1 cellular context compared by ENCODE assay signal in the genomic region with DNA sequence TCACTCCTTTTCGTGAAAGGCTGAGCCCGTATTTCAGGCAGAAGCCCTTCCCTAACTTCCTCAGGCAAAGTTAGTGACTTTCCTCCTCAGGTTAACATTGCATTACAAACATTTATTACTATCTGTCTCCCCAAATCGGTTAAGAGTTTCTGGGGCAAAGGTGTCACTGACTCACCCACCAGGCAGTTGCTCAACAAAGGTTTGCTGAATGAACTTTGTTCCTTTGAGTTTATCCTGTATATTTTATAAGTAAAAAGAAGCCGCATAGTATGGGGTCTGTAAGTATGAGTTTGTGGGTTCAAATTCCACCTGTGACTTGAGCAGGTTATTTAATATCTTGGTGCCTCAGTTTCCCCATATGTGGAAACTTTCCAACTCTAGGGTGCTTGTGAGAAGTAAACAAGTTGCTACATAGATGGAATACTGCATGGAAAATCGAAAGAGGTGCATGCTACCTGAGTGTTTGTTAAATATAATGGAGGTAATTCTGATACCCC.
TF ChIP-seq lines count a peak whose summit lies in the region.

No MANE protein-coding gene starts in this region.

TF ChIP-seq in HepG2, 621 proteins besides CTCF, POLR2A, EP300 and RAD21 (continued from another document and continues in another):
- TF ChIP-seq, protein P1, sequence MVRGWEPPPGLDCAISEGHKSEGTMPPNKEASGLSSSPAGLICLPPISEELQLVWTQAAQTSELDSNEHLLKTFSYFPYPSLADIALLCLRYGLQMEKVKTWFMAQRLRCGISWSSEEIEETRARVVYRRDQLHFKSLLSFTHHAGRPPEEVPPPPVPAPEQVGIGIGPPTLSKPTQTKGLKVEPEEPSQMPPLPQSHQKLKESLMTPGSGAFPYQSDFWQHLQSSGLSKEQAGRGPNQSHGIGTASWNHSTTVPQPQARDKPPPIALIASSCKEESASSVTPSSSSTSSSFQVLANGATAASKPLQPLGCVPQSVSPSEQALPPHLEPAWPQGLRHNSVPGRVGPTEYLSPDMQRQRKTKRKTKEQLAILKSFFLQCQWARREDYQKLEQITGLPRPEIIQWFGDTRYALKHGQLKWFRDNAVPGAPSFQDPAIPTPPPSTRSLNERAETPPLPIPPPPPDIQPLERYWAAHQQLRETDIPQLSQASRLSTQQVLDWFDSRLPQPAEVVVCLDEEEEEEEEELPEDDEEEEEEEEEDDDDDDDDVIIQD (CRISPR knock-in tag; IDR thresholded peaks at IDR 0.05; ENCODE audit: low read depth), result peak; percentile 85; the same call in 1 of the 2 replicates
- TF ChIP-seq ADNP (CRISPR knock-in tag; IDR thresholded peaks at IDR 0.05), result no peak
- TF ChIP-seq ZNF777 (CRISPR knock-in tag; IDR thresholded peaks at IDR 0.05), result no peak
- TF ChIP-seq NFKB2 (CRISPR knock-in tag; IDR thresholded peaks at IDR 0.05; ENCODE audit: borderline replicate concordance), result no peak
- TF ChIP-seq, protein P2, sequence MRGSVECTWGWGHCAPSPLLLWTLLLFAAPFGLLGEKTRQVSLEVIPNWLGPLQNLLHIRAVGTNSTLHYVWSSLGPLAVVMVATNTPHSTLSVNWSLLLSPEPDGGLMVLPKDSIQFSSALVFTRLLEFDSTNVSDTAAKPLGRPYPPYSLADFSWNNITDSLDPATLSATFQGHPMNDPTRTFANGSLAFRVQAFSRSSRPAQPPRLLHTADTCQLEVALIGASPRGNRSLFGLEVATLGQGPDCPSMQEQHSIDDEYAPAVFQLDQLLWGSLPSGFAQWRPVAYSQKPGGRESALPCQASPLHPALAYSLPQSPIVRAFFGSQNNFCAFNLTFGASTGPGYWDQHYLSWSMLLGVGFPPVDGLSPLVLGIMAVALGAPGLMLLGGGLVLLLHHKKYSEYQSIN (CRISPR knock-in tag; IDR thresholded peaks at IDR 0.05; ENCODE audit: borderline replicate concordance), result no peak
- 0 out of 2 replicates have a peak, but pooled peaks have one; percentile 21 for TF ChIP-seq ZNF24 (IDR thresholded peaks at IDR 0.05)
- TF ChIP-seq ZNF333 (CRISPR knock-in tag; IDR thresholded peaks at IDR 0.05; ENCODE audit: borderline replicate concordance), result no peak
- TF ChIP-seq NFE2 (CRISPR knock-in tag; IDR thresholded peaks at IDR 0.05), result no peak
- TF ChIP-seq, protein P3, sequence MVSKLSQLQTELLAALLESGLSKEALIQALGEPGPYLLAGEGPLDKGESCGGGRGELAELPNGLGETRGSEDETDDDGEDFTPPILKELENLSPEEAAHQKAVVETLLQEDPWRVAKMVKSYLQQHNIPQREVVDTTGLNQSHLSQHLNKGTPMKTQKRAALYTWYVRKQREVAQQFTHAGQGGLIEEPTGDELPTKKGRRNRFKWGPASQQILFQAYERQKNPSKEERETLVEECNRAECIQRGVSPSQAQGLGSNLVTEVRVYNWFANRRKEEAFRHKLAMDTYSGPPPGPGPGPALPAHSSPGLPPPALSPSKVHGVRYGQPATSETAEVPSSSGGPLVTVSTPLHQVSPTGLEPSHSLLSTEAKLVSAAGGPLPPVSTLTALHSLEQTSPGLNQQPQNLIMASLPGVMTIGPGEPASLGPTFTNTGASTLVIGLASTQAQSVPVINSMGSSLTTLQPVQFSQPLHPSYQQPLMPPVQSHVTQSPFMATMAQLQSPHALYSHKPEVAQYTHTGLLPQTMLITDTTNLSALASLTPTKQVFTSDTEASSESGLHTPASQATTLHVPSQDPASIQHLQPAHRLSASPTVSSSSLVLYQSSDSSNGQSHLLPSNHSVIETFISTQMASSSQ (IDR thresholded peaks at IDR 0.05; ENCODE audit: low read depth), result no peak
- TF ChIP-seq, protein P3 (CRISPR knock-in tag; IDR thresholded peaks at IDR 0.05; ENCODE audit: borderline replicate concordance), result no peak
- no peak for TF ChIP-seq NAIF1 (CRISPR knock-in tag; IDR thresholded peaks at IDR 0.05; ENCODE audit: borderline replicate concordance)
- TF ChIP-seq, protein P4, sequence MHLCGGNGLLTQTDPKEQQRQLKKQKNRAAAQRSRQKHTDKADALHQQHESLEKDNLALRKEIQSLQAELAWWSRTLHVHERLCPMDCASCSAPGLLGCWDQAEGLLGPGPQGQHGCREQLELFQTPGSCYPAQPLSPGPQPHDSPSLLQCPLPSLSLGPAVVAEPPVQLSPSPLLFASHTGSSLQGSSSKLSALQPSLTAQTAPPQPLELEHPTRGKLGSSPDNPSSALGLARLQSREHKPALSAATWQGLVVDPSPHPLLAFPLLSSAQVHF (CRISPR knock-in tag; IDR thresholded peaks at IDR 0.05), result no peak
- no peak for TF ChIP-seq ZSCAN9 (CRISPR knock-in tag; IDR thresholded peaks at IDR 0.05; ENCODE audit: borderline replicate concordance)
- no peak for TF ChIP-seq ZNF10 (CRISPR knock-in tag; IDR thresholded peaks at IDR 0.05; ENCODE audit: borderline replicate concordance, low read depth)
- TF ChIP-seq SOX6 (IDR thresholded peaks at IDR 0.05), result no peak
- TF ChIP-seq SOX6 (CRISPR knock-in tag; IDR thresholded peaks at IDR 0.05), result peak; percentile 75
- TF ChIP-seq ZNF501 (CRISPR knock-in tag; IDR thresholded peaks at IDR 0.05), result no peak
- TF ChIP-seq, protein P5, sequence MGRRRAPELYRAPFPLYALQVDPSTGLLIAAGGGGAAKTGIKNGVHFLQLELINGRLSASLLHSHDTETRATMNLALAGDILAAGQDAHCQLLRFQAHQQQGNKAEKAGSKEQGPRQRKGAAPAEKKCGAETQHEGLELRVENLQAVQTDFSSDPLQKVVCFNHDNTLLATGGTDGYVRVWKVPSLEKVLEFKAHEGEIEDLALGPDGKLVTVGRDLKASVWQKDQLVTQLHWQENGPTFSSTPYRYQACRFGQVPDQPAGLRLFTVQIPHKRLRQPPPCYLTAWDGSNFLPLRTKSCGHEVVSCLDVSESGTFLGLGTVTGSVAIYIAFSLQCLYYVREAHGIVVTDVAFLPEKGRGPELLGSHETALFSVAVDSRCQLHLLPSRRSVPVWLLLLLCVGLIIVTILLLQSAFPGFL (CRISPR knock-in tag; IDR thresholded peaks at IDR 0.05), result no peak
- no peak for TF ChIP-seq HOXA3 (CRISPR knock-in tag; IDR thresholded peaks at IDR 0.05)
- no peak for TF ChIP-seq TCF12 (IDR thresholded peaks at IDR 0.05)
- no peak for TF ChIP-seq TCF12 (CRISPR knock-in tag; IDR thresholded peaks at IDR 0.05)
- no peak for TF ChIP-seq STAG1 (CRISPR knock-in tag; IDR thresholded peaks at IDR 0.05)
- TF ChIP-seq FIP1L1 (IDR thresholded peaks at IDR 0.05; ENCODE audit: borderline replicate concordance, insufficient read depth, low read depth, low read length), result no peak
- no peak for TF ChIP-seq SIX4 (CRISPR knock-in tag; IDR thresholded peaks at IDR 0.05)
- no peak for TF ChIP-seq NONO (IDR thresholded peaks at IDR 0.05)
- TF ChIP-seq NONO (CRISPR knock-in tag; conservative IDR thresholded peaks at IDR 0.05), result no peak
- TF ChIP-seq, protein P6, sequence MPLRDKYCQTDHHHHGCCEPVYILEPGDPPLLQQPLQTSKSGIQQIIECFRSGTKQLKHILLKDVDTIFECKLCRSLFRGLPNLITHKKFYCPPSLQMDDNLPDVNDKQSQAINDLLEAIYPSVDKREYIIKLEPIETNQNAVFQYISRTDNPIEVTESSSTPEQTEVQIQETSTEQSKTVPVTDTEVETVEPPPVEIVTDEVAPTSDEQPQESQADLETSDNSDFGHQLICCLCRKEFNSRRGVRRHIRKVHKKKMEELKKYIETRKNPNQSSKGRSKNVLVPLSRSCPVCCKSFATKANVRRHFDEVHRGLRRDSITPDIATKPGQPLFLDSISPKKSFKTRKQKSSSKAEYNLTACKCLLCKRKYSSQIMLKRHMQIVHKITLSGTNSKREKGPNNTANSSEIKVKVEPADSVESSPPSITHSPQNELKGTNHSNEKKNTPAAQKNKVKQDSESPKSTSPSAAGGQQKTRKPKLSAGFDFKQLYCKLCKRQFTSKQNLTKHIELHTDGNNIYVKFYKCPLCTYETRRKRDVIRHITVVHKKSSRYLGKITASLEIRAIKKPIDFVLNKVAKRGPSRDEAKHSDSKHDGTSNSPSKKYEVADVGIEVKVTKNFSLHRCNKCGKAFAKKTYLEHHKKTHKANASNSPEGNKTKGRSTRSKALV (CRISPR knock-in tag; IDR thresholded peaks at IDR 0.05), result no peak
- TF ChIP-seq, protein P7, sequence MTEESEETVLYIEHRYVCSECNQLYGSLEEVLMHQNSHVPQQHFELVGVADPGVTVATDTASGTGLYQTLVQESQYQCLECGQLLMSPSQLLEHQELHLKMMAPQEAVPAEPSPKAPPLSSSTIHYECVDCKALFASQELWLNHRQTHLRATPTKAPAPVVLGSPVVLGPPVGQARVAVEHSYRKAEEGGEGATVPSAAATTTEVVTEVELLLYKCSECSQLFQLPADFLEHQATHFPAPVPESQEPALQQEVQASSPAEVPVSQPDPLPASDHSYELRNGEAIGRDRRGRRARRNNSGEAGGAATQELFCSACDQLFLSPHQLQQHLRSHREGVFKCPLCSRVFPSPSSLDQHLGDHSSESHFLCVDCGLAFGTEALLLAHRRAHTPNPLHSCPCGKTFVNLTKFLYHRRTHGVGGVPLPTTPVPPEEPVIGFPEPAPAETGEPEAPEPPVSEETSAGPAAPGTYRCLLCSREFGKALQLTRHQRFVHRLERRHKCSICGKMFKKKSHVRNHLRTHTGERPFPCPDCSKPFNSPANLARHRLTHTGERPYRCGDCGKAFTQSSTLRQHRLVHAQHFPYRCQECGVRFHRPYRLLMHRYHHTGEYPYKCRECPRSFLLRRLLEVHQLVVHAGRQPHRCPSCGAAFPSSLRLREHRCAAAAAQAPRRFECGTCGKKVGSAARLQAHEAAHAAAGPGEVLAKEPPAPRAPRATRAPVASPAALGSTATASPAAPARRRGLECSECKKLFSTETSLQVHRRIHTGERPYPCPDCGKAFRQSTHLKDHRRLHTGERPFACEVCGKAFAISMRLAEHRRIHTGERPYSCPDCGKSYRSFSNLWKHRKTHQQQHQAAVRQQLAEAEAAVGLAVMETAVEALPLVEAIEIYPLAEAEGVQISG (CRISPR knock-in tag; IDR thresholded peaks at IDR 0.05), result no peak
- no peak for TF ChIP-seq DMAP1 (CRISPR knock-in tag; IDR thresholded peaks at IDR 0.05)
- no peak for TF ChIP-seq ZNF30 (CRISPR knock-in tag; IDR thresholded peaks at IDR 0.05)
- TF ChIP-seq TOPORS (CRISPR knock-in tag; IDR thresholded peaks at IDR 0.05), result no peak
- TF ChIP-seq PHF21A (CRISPR knock-in tag; IDR thresholded peaks at IDR 0.05), result peak; percentile 43; the same call in 1 of the 2 replicates
- TF ChIP-seq, protein P8, sequence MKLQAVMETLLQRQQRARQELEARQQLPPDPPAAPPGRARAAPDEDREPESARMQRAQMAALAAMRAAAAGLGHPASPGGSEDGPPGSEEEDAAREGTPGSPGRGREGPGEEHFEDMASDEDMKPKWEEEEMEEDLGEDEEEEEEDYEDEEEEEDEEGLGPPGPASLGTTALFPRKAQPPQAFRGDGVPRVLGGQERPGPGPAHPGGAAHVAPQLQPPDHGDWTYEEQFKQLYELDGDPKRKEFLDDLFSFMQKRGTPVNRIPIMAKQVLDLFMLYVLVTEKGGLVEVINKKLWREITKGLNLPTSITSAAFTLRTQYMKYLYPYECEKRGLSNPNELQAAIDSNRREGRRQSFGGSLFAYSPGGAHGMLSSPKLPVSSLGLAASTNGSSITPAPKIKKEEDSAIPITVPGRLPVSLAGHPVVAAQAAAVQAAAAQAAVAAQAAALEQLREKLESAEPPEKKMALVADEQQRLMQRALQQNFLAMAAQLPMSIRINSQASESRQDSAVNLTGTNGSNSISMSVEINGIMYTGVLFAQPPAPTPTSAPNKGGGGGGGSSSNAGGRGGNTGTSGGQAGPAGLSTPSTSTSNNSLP (IDR thresholded peaks at IDR 0.05; ENCODE audit: low read depth, low read length), result peak; percentile 69
- TF ChIP-seq SP4 (CRISPR knock-in tag; IDR thresholded peaks at IDR 0.05), result no peak
- TF ChIP-seq ZNF766 (CRISPR knock-in tag; IDR thresholded peaks at IDR 0.05; ENCODE audit: borderline replicate concordance), result no peak
- TF ChIP-seq, protein P9, sequence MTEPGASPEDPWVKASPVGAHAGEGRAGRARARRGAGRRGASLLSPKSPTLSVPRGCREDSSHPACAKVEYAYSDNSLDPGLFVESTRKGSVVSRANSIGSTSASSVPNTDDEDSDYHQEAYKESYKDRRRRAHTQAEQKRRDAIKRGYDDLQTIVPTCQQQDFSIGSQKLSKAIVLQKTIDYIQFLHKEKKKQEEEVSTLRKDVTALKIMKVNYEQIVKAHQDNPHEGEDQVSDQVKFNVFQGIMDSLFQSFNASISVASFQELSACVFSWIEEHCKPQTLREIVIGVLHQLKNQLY (CRISPR knock-in tag; IDR thresholded peaks at IDR 0.05), result no peak
- TF ChIP-seq FOXK2 (IDR thresholded peaks at IDR 0.05), result no peak
- no peak for TF ChIP-seq ZBTB38 (CRISPR knock-in tag; IDR thresholded peaks at IDR 0.05)
- no peak for TF ChIP-seq ZNF605 (CRISPR knock-in tag; IDR thresholded peaks at IDR 0.05)
- TF ChIP-seq CCAR2 (optimal IDR thresholded peaks at IDR 0.05; ENCODE audit: low read depth, low read length), result no peak
- no peak; the same call in 1 of the 2 replicates for TF ChIP-seq NCOA2 (CRISPR knock-in tag; IDR thresholded peaks at IDR 0.05)
- TF ChIP-seq, protein P10, sequence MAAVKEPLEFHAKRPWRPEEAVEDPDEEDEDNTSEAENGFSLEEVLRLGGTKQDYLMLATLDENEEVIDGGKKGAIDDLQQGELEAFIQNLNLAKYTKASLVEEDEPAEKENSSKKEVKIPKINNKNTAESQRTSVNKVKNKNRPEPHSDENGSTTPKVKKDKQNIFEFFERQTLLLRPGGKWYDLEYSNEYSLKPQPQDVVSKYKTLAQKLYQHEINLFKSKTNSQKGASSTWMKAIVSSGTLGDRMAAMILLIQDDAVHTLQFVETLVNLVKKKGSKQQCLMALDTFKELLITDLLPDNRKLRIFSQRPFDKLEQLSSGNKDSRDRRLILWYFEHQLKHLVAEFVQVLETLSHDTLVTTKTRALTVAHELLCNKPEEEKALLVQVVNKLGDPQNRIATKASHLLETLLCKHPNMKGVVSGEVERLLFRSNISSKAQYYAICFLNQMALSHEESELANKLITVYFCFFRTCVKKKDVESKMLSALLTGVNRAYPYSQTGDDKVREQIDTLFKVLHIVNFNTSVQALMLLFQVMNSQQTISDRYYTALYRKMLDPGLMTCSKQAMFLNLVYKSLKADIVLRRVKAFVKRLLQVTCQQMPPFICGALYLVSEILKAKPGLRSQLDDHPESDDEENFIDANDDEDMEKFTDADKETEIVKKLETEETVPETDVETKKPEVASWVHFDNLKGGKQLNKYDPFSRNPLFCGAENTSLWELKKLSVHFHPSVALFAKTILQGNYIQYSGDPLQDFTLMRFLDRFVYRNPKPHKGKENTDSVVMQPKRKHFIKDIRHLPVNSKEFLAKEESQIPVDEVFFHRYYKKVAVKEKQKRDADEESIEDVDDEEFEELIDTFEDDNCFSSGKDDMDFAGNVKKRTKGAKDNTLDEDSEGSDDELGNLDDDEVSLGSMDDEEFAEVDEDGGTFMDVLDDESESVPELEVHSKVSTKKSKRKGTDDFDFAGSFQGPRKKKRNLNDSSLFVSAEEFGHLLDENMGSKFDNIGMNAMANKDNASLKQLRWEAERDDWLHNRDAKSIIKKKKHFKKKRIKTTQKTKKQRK (IDR thresholded peaks at IDR 0.05; ENCODE audit: low read length), result no peak
